Comparison of ENCODE assay signal across 1 cellular context in genomic region chr7:29217112-29217511, GRCh38.
TF ChIP-seq lines count a peak whose summit lies in the region.

No MANE protein-coding gene starts in this region.

TF ChIP-seq in H1, 55 proteins besides CTCF, POLR2A, EP300 and RAD21 (continued from another document):
- no peak for TF ChIP-seq E2F6 (IDR thresholded peaks at IDR 0.05)
TF ChIP-seq in H1: peak in this region for 2.
